ENCODE assay signal across 8 cellular contexts in genomic region chr5:99060306-99061261, GRCh38.
DNase-seq lines count a peak whose midpoint lies in the region; ATAC-seq, FAIRE-seq and TF ChIP-seq lines count a peak whose summit lies in the region.

No MANE protein-coding gene starts in this region.

- 18% methylated on average over 13 of the region's 13 CpGs for WGBS in HepG2 (ENCODE audit: low lambda C conversion rate)

- TF ChIP-seq RAD21 in HepG2 (CRISPR knock-in tag; IDR thresholded peaks at IDR 0.05), result peak; percentile 42; the same call in 1 of the 2 replicates

- CTCF ChIA-PET in HepG2 (lab: Yijun Ruan, JAX; ENCODE audit: low intra/inter-chr PET ratio, low total read pairs), result interaction anchor here (1.0 to 2.0 kb wide), 3 partner anchors 28 to 221 kb away, joined by 3 to 28 read pairs (median 7); no protein-coding TSS in a partner anchor

- H4K20me1 ChIP-seq in HepG2 (ENCODE audit: insufficient read depth, low read length), result no peaks in the 10 kb centered on the region

- H3K36me3 ChIP-seq in colonic mucosa, result no peaks in the 10 kb centered on the region
- H3K36me3 ChIP-seq in HepG2 (replicated peaks in 1 of 2; ENCODE audit: control insufficient read depth in 1 of 2, insufficient read depth in 2 of 2, low read length in 2 of 2), result no peaks in the 10 kb centered on the region

- H3K79me2 ChIP-seq in HepG2 (ENCODE audit: insufficient read depth, low read length), result no peaks in the 10 kb centered on the region

- POLR2A ChIA-PET in HepG2 (lab: Yijun Ruan, JAX), result no interaction called here

- intact Hi-C loops in colonic mucosa (cut with DNase I), result loop anchor here (5.0 kb wide), 1 partner anchor 153 kb away; no protein-coding TSS in a partner anchor
- intact Hi-C loops in HepG2 (cut with micrococcal nuclease; ENCODE audit: unreplicated experiment), result loop anchor here (1.0 to 2.0 kb wide), 2 partner anchors 154 to 220 kb away; no protein-coding TSS in a partner anchor

- TF ChIP-seq EP300 in HepG2 (IDR thresholded peaks at IDR 0.05; ENCODE audit: low read depth in 2 of 2, low read length in 2 of 2), result no peak
- no peak for TF ChIP-seq EP300 in HepG2 (CRISPR knock-in tag; IDR thresholded peaks at IDR 0.05; ENCODE audit: borderline replicate concordance)

- no peak overlapping the region for H3K4me3 ChIP-seq in colonic mucosa
- H3K4me3 ChIP-seq in HepG2 (replicated peaks in 1 of 3; ENCODE audit: insufficient read depth in 1 of 3, low read depth in 2 of 3, low read length in 3 of 3), result no peak overlapping the region

- no TSS peak for BruUV-seq in HepG2 (replicated peaks; lab: Mats Ljungman, UMichigan)

- peak; percentile 82 for FAIRE-seq in HepG2 (lab: Jason Lieb, UNC)

- peak; percentile 97 for TF ChIP-seq CTCF in colonic mucosa (IDR thresholded peaks at IDR 0.05)
- TF ChIP-seq CTCF in HepG2 (CRISPR knock-in tag; IDR thresholded peaks at IDR 0.05), result peak; percentile 76

- no peak overlapping the region for H3K9ac ChIP-seq in colonic mucosa (ENCODE audit: low read depth in 2 of 2, low read length in 2 of 2)
- no peak overlapping the region for H3K9ac ChIP-seq in HepG2 (ENCODE audit: insufficient read depth, low read depth, low read length)

- no peak for TF ChIP-seq POLR2A in HepG2 (IDR thresholded peaks at IDR 0.05; ENCODE audit: insufficient read depth in 1 of 2, low read depth in 2 of 2, low read length in 2 of 2)

- in situ Hi-C loops in HepG2 (cut with HindIII; ENCODE audit: extremely low pct_ligation_motif_present, low pct_unique_long_range_greater_than_20kb), result no loop called here

- H3K9me3 ChIP-seq in colonic mucosa (no peaks in the 10 kb centered on the region), HepG2 (ENCODE audit: low read length) (no peaks in the 10 kb centered on the region)

- no peak overlapping the region for H2AFZ ChIP-seq in HepG2 (ENCODE audit: low read length)

- ATAC-seq in GM18520 (IDR thresholded peaks at IDR 0.05; ENCODE audit: unreplicated experiment), result peak; percentile 39
- peak; percentile 44 for ATAC-seq in HG03103 (IDR thresholded peaks at IDR 0.05; ENCODE audit: low read depth, unreplicated experiment)
- peak; percentile 53 for ATAC-seq in HepG2

- H3K27ac ChIP-seq in colonic mucosa (no peak overlapping the region), HepG2 (ENCODE audit: extremely low read length, insufficient read depth, low read length) (no peak overlapping the region)

- peak; percentile 62 for DNase-seq in AG08395 (ENCODE audit: low spot score)
- peak; percentile 72 for DNase-seq in NCI-H460 (ENCODE audit: extremely low read depth, low read depth)
- peak; percentile 80 to 91 for DNase-seq in activated CD4-positive, alpha-beta T cell treated with anti-CD3 and anti-CD28 coated beads for 4 hours
- DNase-seq in colonic mucosa, result peak; percentile 90
- peak; percentile 46 for DNase-seq in HepG2 (ENCODE audit: low spot score)
- peak; percentile 76 to 79 (median 77) for DNase-seq in stimulated activated CD4-positive, alpha-beta T cell treated with anti-CD3 and anti-CD28 coated beads, TNF-alpha, amount 100 ng/mL, for 1 hour (ENCODE audit: low read depth in 3 of 3, low spot score in 1 of 3)

- H3K4me2 ChIP-seq in HepG2 (ENCODE audit: low read depth, low read length), result peak overlapping the region; percentile 8; the same call in 1 of the 2 replicates

- H3K4me1 ChIP-seq in colonic mucosa, result no peaks in the 10 kb centered on the region
- H3K4me1 ChIP-seq in HepG2 (ENCODE audit: insufficient read depth, low read length), result peaks cover 23% of the 10 kb centered on the region

- H3K27me3 ChIP-seq in colonic mucosa, result no peaks in the 10 kb centered on the region
- H3K27me3 ChIP-seq in HepG2 (ENCODE audit: control insufficient read depth in 1 of 2, insufficient read depth in 2 of 2, low read length in 2 of 2), result no peaks in the 10 kb centered on the region

TF ChIP-seq in HepG2, 621 proteins besides CTCF, POLR2A, EP300 and RAD21:
- peak; percentile 84 for TF ChIP-seq STAG1 (CRISPR knock-in tag; IDR thresholded peaks at IDR 0.05)
- 0 out of 2 replicates have a peak, but pooled peaks have one; percentile 33 for TF ChIP-seq ARID3A (IDR thresholded peaks at IDR 0.05; ENCODE audit: low read depth, low read length)
- peak; percentile 81 for TF ChIP-seq SMC3 (IDR thresholded peaks at IDR 0.05; ENCODE audit: low read length)
- TF ChIP-seq ELF3 (CRISPR knock-in tag; IDR thresholded peaks at IDR 0.05), result 0 out of 2 replicates have a peak, but pooled peaks have one; percentile 28
- TF ChIP-seq NCOR1 (IDR thresholded peaks at IDR 0.05; ENCODE audit: borderline replicate concordance, low read length), result no peak
